8 cellular contexts compared by ENCODE assay signal in the genomic region with DNA sequence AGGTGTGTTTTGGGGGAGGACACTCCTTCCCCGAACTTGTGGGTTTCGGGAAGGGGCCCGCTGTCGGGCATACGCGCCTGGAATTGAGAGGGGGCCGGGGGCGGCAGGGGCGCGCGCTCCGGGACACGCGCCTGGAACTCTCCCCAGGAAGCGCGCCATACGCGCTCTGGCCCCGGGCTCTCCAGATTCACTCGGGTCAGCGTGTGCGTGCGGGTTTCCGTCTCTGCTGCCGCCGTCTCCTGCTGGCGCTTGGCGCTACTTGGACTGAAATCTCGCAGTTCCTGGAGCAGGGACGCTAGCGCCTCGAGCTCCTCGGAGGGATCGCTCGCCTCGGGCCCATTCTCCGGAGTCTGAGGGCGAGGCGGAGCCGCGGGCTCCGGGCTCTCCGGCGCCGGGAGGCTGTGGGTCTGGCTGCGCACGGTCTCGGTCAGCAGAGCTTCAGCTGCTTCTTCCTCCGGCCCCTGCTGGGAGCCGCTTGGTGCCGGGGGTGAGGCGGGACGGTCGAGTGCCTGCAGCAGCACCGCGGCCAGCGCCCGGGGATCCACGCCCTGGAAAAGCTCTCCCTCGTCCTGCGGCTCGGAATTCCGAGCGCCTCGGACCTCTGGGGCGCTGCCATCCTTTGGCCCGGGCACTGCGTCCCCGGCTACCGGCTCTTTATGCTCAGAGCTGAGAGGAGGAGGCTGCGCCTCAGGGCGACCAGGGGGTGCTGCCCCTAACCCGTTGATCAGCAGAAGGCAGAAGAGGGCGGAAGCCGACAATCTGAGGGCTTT. TPM values are rescaled to one million over a fixed set of nuclear protein-coding genes. Genes with fewer than 3 reads are reported as not detected.
DNase-seq lines count a peak whose midpoint lies in the region; ATAC-seq, FAIRE-seq and TF ChIP-seq lines count a peak whose summit lies in the region.

No MANE protein-coding gene starts in this region.

- TF ChIP-seq RAD21 in neural cell (conservative IDR thresholded peaks at IDR 0.05) = no peak

- dilution Hi-C loops in endothelial cell of umbilical vein (cut with MboI; ENCODE audit: extremely low pct_ligation_motif_present, low sequenced_read_pairs) = no loop called here

- DNase-seq in DMS79 treated with DMSO at 0.1 percent for 48 hours (lab: John Stamatoyannopoulos, UW) (peak; percentile 20), DMS79 (lab: John Stamatoyannopoulos, UW) (no peak), PC-9 (peak; percentile 42 to 56), endothelial cell of umbilical vein (ENCODE audit: low read depth, low spot score) (peak; percentile 38), NCI-H2107 treated with DMSO at 0.1 percent for 48 hours (lab: John Stamatoyannopoulos, UW; ENCODE audit: unreplicated experiment) (no peak)
- no peak for DNase-seq in central memory CD4-positive, alpha-beta T cell

- H2AFZ ChIP-seq in PC-9 = peak overlapping the region; percentile 80; the same call in 1 of the 2 replicates
- no peak overlapping the region for H2AFZ ChIP-seq in endothelial cell of umbilical vein (ENCODE audit: low read depth, low read length)
- H2AFZ ChIP-seq in neural cell (ENCODE audit: low read depth, low read length) = no peak overlapping the region

- H3K4me2 ChIP-seq in PC-9 = peak overlapping the region; percentile 87
- no peak overlapping the region for H3K4me2 ChIP-seq in endothelial cell of umbilical vein (ENCODE audit: insufficient read depth, low read length)
- peak overlapping the region; percentile 59 for H3K4me2 ChIP-seq in neural cell (ENCODE audit: low read length)

- H3K4me3 ChIP-seq in PC-9 (peak overlapping the region; percentile 86), endothelial cell of umbilical vein (replicated peaks in 1 of 3; ENCODE audit: insufficient read depth in 1 of 3, low read depth in 1 of 3, low read length in 3 of 3) (no peak overlapping the region), neural cell (ENCODE audit: low read length) (peak overlapping the region; percentile 94)

- H3K9me3 ChIP-seq in PC-9 (ENCODE audit: insufficient read depth, low read depth) (no peaks in the 10 kb centered on the region), endothelial cell of umbilical vein (replicated peaks; ENCODE audit: control insufficient read depth, insufficient read depth, low read length) (no peaks in the 10 kb centered on the region), neural cell (ENCODE audit: low read length) (no peaks in the 10 kb centered on the region)

- TF ChIP-seq EP300 in neural cell (conservative IDR thresholded peaks at IDR 0.05; ENCODE audit: poor library complexity, severe bottlenecking) = no peak

- no peak overlapping the region for H3K9ac ChIP-seq in endothelial cell of umbilical vein (replicated peaks; ENCODE audit: extremely low read depth, insufficient read depth, low read length)
- H3K9ac ChIP-seq in neural cell (ENCODE audit: low read length) = peak overlapping the region; percentile 94

- no peak for TF ChIP-seq POLR2A in endothelial cell of umbilical vein (IDR thresholded peaks at IDR 0.05; ENCODE audit: low read depth, low read length)

- H3F3A ChIP-seq in PC-9 (ENCODE audit: insufficient read depth, low read depth) (peaks cover 42% of the 10 kb centered on the region), neural cell (ENCODE audit: insufficient read depth, low read length, poor library complexity, severe bottlenecking) (no peaks in the 10 kb centered on the region)

- CTCF ChIA-PET in PC-9 (lab: Charles Lee) = interaction anchor here (0.6 to 1.7 kb wide), 2 partner anchors 20 to 372 kb away, joined by 4 to 7 read pairs; no protein-coding TSS in a partner anchor
- CTCF ChIA-PET in endothelial cell of umbilical vein (lab: Charles Lee) = interaction anchor here (1.1 to 2.6 kb wide), 4 partner anchors 10 to 70 kb away, joined by 4 to 34 read pairs (median 10); no protein-coding TSS in a partner anchor

- H4K20me1 ChIP-seq in PC-9 (ENCODE audit: insufficient read depth) (peaks cover 7% of the 10 kb centered on the region; the same call in 1 of the 2 replicates), endothelial cell of umbilical vein (replicated peaks; ENCODE audit: control insufficient read depth, extremely low read depth, insufficient read depth, low read length) (no peaks in the 10 kb centered on the region), neural cell (ENCODE audit: insufficient read depth) (no peaks in the 10 kb centered on the region)

- intact Hi-C loops in PC-9 (cut with micrococcal nuclease; ENCODE audit: unreplicated experiment) = no loop called here
- intact Hi-C loops in endothelial cell of umbilical vein (cut with micrococcal nuclease) = loop anchor here (10.0 kb wide), 1 partner anchor 269 kb away; a partner anchor contains a TSS

- H3K36me3 ChIP-seq in PC-9 (ENCODE audit: low read depth) (no peaks in the 10 kb centered on the region), endothelial cell of umbilical vein (ENCODE audit: control insufficient read depth in 2 of 2, extremely low read depth in 1 of 2, insufficient read depth in 2 of 2, low read length in 2 of 2) (peaks cover 0 to 4% of the 10 kb centered on the region in 2 experiments), neural cell (ENCODE audit: insufficient read depth, low read length) (no peaks in the 10 kb centered on the region)

- POLR2A ChIA-PET in PC-9 (lab: Charles Lee; ENCODE audit: unreplicated experiment) = interaction anchor here (0.7 kb wide), 1 partner anchor 119 kb away, joined by 3 read pairs; no protein-coding TSS in a partner anchor
- POLR2A ChIA-PET in endothelial cell of umbilical vein (lab: Charles Lee) = no interaction called here

- H3K9me1 ChIP-seq in endothelial cell of umbilical vein (replicated peaks; ENCODE audit: control insufficient read depth, extremely low read depth, insufficient read depth, low read length) = no peaks in the 10 kb centered on the region

- TF ChIP-seq CTCF in PC-9 (conservative IDR thresholded peaks at IDR 0.05) (no peak), endothelial cell of umbilical vein (IDR thresholded peaks at IDR 0.05; ENCODE audit: extremely low read depth in 1 of 2, insufficient read depth in 1 of 2, low read depth in 1 of 2, low read length in 2 of 2) (no peak), neural cell (IDR thresholded peaks at IDR 0.05; ENCODE audit: poor library complexity, severe bottlenecking) (no peak)

- H3K27ac ChIP-seq in PC-9 (peak overlapping the region; percentile 62), endothelial cell of umbilical vein (ENCODE audit: insufficient read depth, low read depth, low read length) (no peak overlapping the region), neural cell (ENCODE audit: low read length) (peak overlapping the region; percentile 75)

- peaks cover 17% of the 10 kb centered on the region for H3K27me3 ChIP-seq in PC-9 (ENCODE audit: insufficient read depth, low read depth)
- peaks cover 43 to 49% of the 10 kb centered on the region in 2 experiments for H3K27me3 ChIP-seq in endothelial cell of umbilical vein (ENCODE audit: control insufficient read depth in 2 of 2, insufficient read depth in 2 of 2, low read length in 2 of 2)
- peaks cover 26% of the 10 kb centered on the region for H3K27me3 ChIP-seq in neural cell (ENCODE audit: insufficient read depth, low read depth, low read length)

- H3K4me1 ChIP-seq in PC-9 (replicated peaks; ENCODE audit: insufficient read depth) (peaks cover 52% of the 10 kb centered on the region), endothelial cell of umbilical vein (ENCODE audit: control insufficient read depth, extremely low read depth, insufficient read depth, low read length) (peaks cover 16% of the 10 kb centered on the region)

- H3K79me2 ChIP-seq in PC-9 (ENCODE audit: low read depth) = peaks cover 6% of the 10 kb centered on the region; the same call in 1 of the 2 replicates
- H3K79me2 ChIP-seq in endothelial cell of umbilical vein (ENCODE audit: control insufficient read depth, insufficient read depth, low read length) = no peaks in the 10 kb centered on the region
- no peaks in the 10 kb centered on the region for H3K79me2 ChIP-seq in neural cell (replicated peaks; ENCODE audit: insufficient read depth, low read length)

- no peaks in the 10 kb centered on the region for H3K9me2 ChIP-seq in PC-9 (ENCODE audit: insufficient read depth)
- no peaks in the 10 kb centered on the region for H3K9me2 ChIP-seq in neural cell (ENCODE audit: insufficient read depth, low read length)

- no peak for ATAC-seq in GM19035 (IDR thresholded peaks at IDR 0.05; ENCODE audit: unreplicated experiment)

- no peak for FAIRE-seq in endothelial cell of umbilical vein (lab: Jason Lieb, UNC)

- BruUV-seq in PC-9 (replicated peaks; lab: Mats Ljungman, UMichigan) (TSS peak; percentile 5), endothelial cell of umbilical vein (replicated peaks; lab: Mats Ljungman, UMichigan) (no TSS peak)

RNA-seq across cellular contexts. Expression of a gene that starts 1.1 kb away (rescaled TPM):
- total RNA-seq in PC-9 (2021) (2.1 and 2.3 TPM in 2 replicates), endothelial cell of umbilical vein (not detected in 2 replicates)
- polyA plus RNA-seq in endothelial cell of umbilical vein (0.03 TPM in 1 of 2 replicates, not detected in the other), neural cell (36.8 and 39.3 TPM in 2 replicates)
- not detected in 2 replicates for polyA plus RNA-seq in endothelial cell of umbilical vein (2011; cell fraction: cytosol; rRNA removed)
- not detected in 2 replicates for polyA plus RNA-seq in endothelial cell of umbilical vein (2011; cell fraction: nucleus; rRNA removed)
- polyA plus RNA-seq in endothelial cell of umbilical vein (2012) = not detected in 2 replicates
- polyA minus RNA-seq in endothelial cell of umbilical vein (not detected in 2 replicates), neural cell (30.7 and 49.4 TPM in 2 replicates)
- not detected for polyA minus RNA-seq in endothelial cell of umbilical vein (2011; cell fraction: cytosol; rRNA and poly(A)+ RNA removed)
- not detected in 2 replicates for polyA minus RNA-seq in endothelial cell of umbilical vein (2011; cell fraction: nucleus; rRNA and poly(A)+ RNA removed)

RNA-seq across cellular contexts. Expression of a gene that starts 10.0 kb away (rescaled TPM):
- total RNA-seq in PC-9 (2021) (227 and 308 TPM in 2 replicates), endothelial cell of umbilical vein (70.9 and 93.3 TPM in 2 replicates)
- polyA plus RNA-seq in endothelial cell of umbilical vein (82.8 and 106 TPM in 2 replicates), neural cell (344 and 389 TPM in 2 replicates)
- 139 and 140 TPM in 2 replicates for polyA plus RNA-seq in endothelial cell of umbilical vein (2011; cell fraction: cytosol; rRNA removed)
- polyA plus RNA-seq in endothelial cell of umbilical vein (2011; cell fraction: nucleus; rRNA removed) = 68.1 and 78.9 TPM in 2 replicates
- polyA plus RNA-seq in endothelial cell of umbilical vein (2012) = 127 and 166 TPM in 2 replicates
- polyA minus RNA-seq in endothelial cell of umbilical vein (67.4 and 70.2 TPM in 2 replicates), neural cell (99.2 and 107 TPM in 2 replicates)
- 37.6 TPM for polyA minus RNA-seq in endothelial cell of umbilical vein (2011; cell fraction: cytosol; rRNA and poly(A)+ RNA removed)
- 7.4 and 8.7 TPM in 2 replicates for polyA minus RNA-seq in endothelial cell of umbilical vein (2011; cell fraction: nucleus; rRNA and poly(A)+ RNA removed)

RNA-seq across cellular contexts. Expression of a gene that starts 15.8 kb away (rescaled TPM):
- not detected in 2 replicates for total RNA-seq in PC-9 (2021)
- total RNA-seq in endothelial cell of umbilical vein = not detected in 2 replicates
- polyA plus RNA-seq in endothelial cell of umbilical vein = not detected in 2 replicates
- polyA plus RNA-seq in endothelial cell of umbilical vein (2011; cell fraction: cytosol; rRNA removed) = not detected in 2 replicates
- not detected in 2 replicates for polyA plus RNA-seq in endothelial cell of umbilical vein (2011; cell fraction: nucleus; rRNA removed)
- polyA plus RNA-seq in endothelial cell of umbilical vein (2012) = not detected in 2 replicates
- not detected in 2 replicates for polyA minus RNA-seq in endothelial cell of umbilical vein
- not detected for polyA minus RNA-seq in endothelial cell of umbilical vein (2011; cell fraction: cytosol; rRNA and poly(A)+ RNA removed)
- polyA minus RNA-seq in endothelial cell of umbilical vein (2011; cell fraction: nucleus; rRNA and poly(A)+ RNA removed) = not detected in 2 replicates
- 4.0 and 4.5 TPM in 2 replicates for polyA plus RNA-seq in neural cell
- 0.73 and 1.5 TPM in 2 replicates for polyA minus RNA-seq in neural cell

RNA-seq across cellular contexts. Expression of a gene that starts 36.6 kb away (rescaled TPM):
- total RNA-seq in PC-9 (2021) = not detected in 2 replicates
- not detected in 2 replicates for total RNA-seq in endothelial cell of umbilical vein
- not detected in 2 replicates for polyA plus RNA-seq in endothelial cell of umbilical vein
- polyA plus RNA-seq in endothelial cell of umbilical vein (2011; cell fraction: cytosol; rRNA removed) = not detected in 2 replicates
- not detected in 2 replicates for polyA plus RNA-seq in endothelial cell of umbilical vein (2011; cell fraction: nucleus; rRNA removed)
- polyA plus RNA-seq in endothelial cell of umbilical vein (2012) = not detected in 2 replicates
- polyA minus RNA-seq in endothelial cell of umbilical vein = not detected in 2 replicates
- polyA minus RNA-seq in endothelial cell of umbilical vein (2011; cell fraction: cytosol; rRNA and poly(A)+ RNA removed) = not detected
- not detected in 2 replicates for polyA minus RNA-seq in endothelial cell of umbilical vein (2011; cell fraction: nucleus; rRNA and poly(A)+ RNA removed)
- polyA plus RNA-seq in neural cell = not detected in 2 replicates
- not detected in 2 replicates for polyA minus RNA-seq in neural cell

RNA-seq across cellular contexts. Expression of a gene that starts 37.4 kb away (rescaled TPM):
- total RNA-seq in PC-9 (2021) = 36.2 and 45.8 TPM in 2 replicates
- total RNA-seq in endothelial cell of umbilical vein = 2,296 and 2,645 TPM in 2 replicates
- polyA plus RNA-seq in endothelial cell of umbilical vein = 4,637 and 5,683 TPM in 2 replicates
- 3,941 and 4,610 TPM in 2 replicates for polyA plus RNA-seq in endothelial cell of umbilical vein (2011; cell fraction: cytosol; rRNA removed)
- polyA plus RNA-seq in endothelial cell of umbilical vein (2011; cell fraction: nucleus; rRNA removed) = 2,230 and 2,366 TPM in 2 replicates
- 3,488 and 3,747 TPM in 2 replicates for polyA plus RNA-seq in endothelial cell of umbilical vein (2012)
- 3,663 and 4,731 TPM in 2 replicates for polyA minus RNA-seq in endothelial cell of umbilical vein
- polyA minus RNA-seq in endothelial cell of umbilical vein (2011; cell fraction: cytosol; rRNA and poly(A)+ RNA removed) = 2.8 TPM
- polyA minus RNA-seq in endothelial cell of umbilical vein (2011; cell fraction: nucleus; rRNA and poly(A)+ RNA removed) = 786 and 802 TPM in 2 replicates
- 0.12 TPM in 1 of 2 replicates, not detected in the other for polyA plus RNA-seq in neural cell
- 0.23 TPM in 1 of 2 replicates, not detected in the other for polyA minus RNA-seq in neural cell

Comparison
In these comparisons a context has a peak if more than half of its experiments do, and no peak if none do; other contexts are left out.
1. DNase-seq: peak in DMS79 treated with DMSO at 0.1 percent for 48 hours (single experiment), PC-9 (2 of 2) and endothelial cell of umbilical vein (single experiment); none in DMS79 (single experiment), central memory CD4-positive, alpha-beta T cell (single experiment) and NCI-H2107 treated with DMSO at 0.1 percent for 48 hours (single experiment).
2. H3K4me3 ChIP-seq: peak in PC-9 (single experiment) and neural cell (single experiment); none in endothelial cell of umbilical vein (0 of 3).